4 cellular contexts compared by ENCODE assay signal in genomic region chr6:29349348-29349747, GRCh38. TPM values are rescaled to one million over a fixed set of nuclear protein-coding genes. Genes with fewer than 3 reads are reported as not detected.
"Had no signal": no experiment of that assay in that cellular context is flagged by ENCODE, and none has a peak within 500 bp of the region (broad histone marks: within the 10 kb centered on the region; RNA-seq: fewer than 3 reads in every experiment).

No MANE protein-coding gene starts in this region.

RNA-seq across cellular contexts. Expression of gene OR5V1, which starts 19.3 kb away (rescaled TPM):
- total RNA-seq: LHCN-M2, M059J, MCF 10A, NCI-H460 had no signal

RNA-seq across cellular contexts. Expression of gene OR12D3, which starts 25.7 kb away (rescaled TPM):
- total RNA-seq: LHCN-M2, M059J, MCF 10A, NCI-H460 had no signal

RNA-seq across cellular contexts. Expression of gene OR12D2, which starts 46.1 kb away (rescaled TPM):
- total RNA-seq: LHCN-M2, M059J, MCF 10A, NCI-H460 had no signal

RNA-seq across cellular contexts. Expression of gene OR14J1, which starts 47.8 kb away (rescaled TPM):
- total RNA-seq: LHCN-M2, M059J, MCF 10A, NCI-H460 had no signal
